In genomic region chr11:47989779-47990178, GRCh38 we compare ENCODE assay signal across 1 cellular context.
TF ChIP-seq lines count a peak whose summit lies in the region.

No MANE protein-coding gene starts in this region.

TF ChIP-seq in K562, 482 proteins besides CTCF, POLR2A, EP300 and RAD21 (continued from another document and continues in another):
- TF ChIP-seq TCF7L2 (IDR thresholded peaks at IDR 0.05; ENCODE audit: low read depth, low read length) = no peak
- no peak for TF ChIP-seq ZNF584 (CRISPR knock-in tag; IDR thresholded peaks at IDR 0.05; ENCODE audit: low read depth)
- TF ChIP-seq PATZ1 (CRISPR knock-in tag; IDR thresholded peaks at IDR 0.05; ENCODE audit: borderline replicate concordance) = no peak
- no peak for TF ChIP-seq EGR1 (conservative IDR thresholded peaks at IDR 0.05)
- no peak for TF ChIP-seq UBTF (IDR thresholded peaks at IDR 0.05; ENCODE audit: borderline replicate concordance in 1 of 2, low read depth in 2 of 2, low read length in 2 of 2)
- TF ChIP-seq ZNF778 (CRISPR knock-in tag; IDR thresholded peaks at IDR 0.05) = no peak
- no peak for TF ChIP-seq CHAMP1 (IDR thresholded peaks at IDR 0.05)
- TF ChIP-seq SMARCA5 (IDR thresholded peaks at IDR 0.05) = peak; percentile 89
- TF ChIP-seq E2F5 (CRISPR knock-in tag; IDR thresholded peaks at IDR 0.05) = no peak
- TF ChIP-seq SMARCA4 (IDR thresholded peaks at IDR 0.05) = 0 out of 2 replicates have a peak, but pooled peaks have one; percentile 11
- no peak for TF ChIP-seq CBX3 (IDR thresholded peaks at IDR 0.05; ENCODE audit: borderline replicate concordance in 1 of 2, low read length in 2 of 2)
- no peak for TF ChIP-seq NR3C1 (CRISPR knock-in tag; IDR thresholded peaks at IDR 0.05)
- TF ChIP-seq TOE1 (IDR thresholded peaks at IDR 0.05; ENCODE audit: borderline replicate concordance) = no peak
- TF ChIP-seq TOE1 (CRISPR knock-in tag; IDR thresholded peaks at IDR 0.05; ENCODE audit: borderline replicate concordance, low read depth) = no peak
- no peak for TF ChIP-seq ZNF696 (CRISPR knock-in tag; conservative IDR thresholded peaks at IDR 0.05)
- TF ChIP-seq TRIM24 (IDR thresholded peaks at IDR 0.05) = 0 out of 4 replicates have a peak, but pooled peaks of 1 of the 2 experiments have one; percentile 9
- TF ChIP-seq ZNF444 (CRISPR knock-in tag; IDR thresholded peaks at IDR 0.05) = no peak
- TF ChIP-seq KAT8 (IDR thresholded peaks at IDR 0.05; ENCODE audit: low read depth) = no peak
- TF ChIP-seq CGGBP1 (CRISPR knock-in tag; IDR thresholded peaks at IDR 0.05) = no peak
- peak in 1 of 2 experiments; percentile 83; a peak in 1 of 4 replicates for TF ChIP-seq RCOR1 (IDR thresholded peaks at IDR 0.05; ENCODE audit: borderline replicate concordance in 1 of 2, low read depth in 2 of 2, low read length in 2 of 2)
- no peak for TF ChIP-seq ZC3H8 (IDR thresholded peaks at IDR 0.05)
- TF ChIP-seq ZBTB11 (CRISPR knock-in tag; IDR thresholded peaks at IDR 0.05) = no peak
- TF ChIP-seq MYNN (IDR thresholded peaks at IDR 0.05) = no peak
- no peak for TF ChIP-seq MYNN (CRISPR knock-in tag; IDR thresholded peaks at IDR 0.05)
- TF ChIP-seq NFRKB (IDR thresholded peaks at IDR 0.05; ENCODE audit: low read depth) = no peak
- no peak for TF ChIP-seq KAT7 (CRISPR knock-in tag; IDR thresholded peaks at IDR 0.05; ENCODE audit: borderline replicate concordance)
- TF ChIP-seq ZBTB2 (IDR thresholded peaks at IDR 0.05) = no peak
- no peak for TF ChIP-seq CTCFL (IDR thresholded peaks at IDR 0.05; ENCODE audit: borderline replicate concordance, insufficient read depth, low read depth, low read length, poor library complexity, severe bottlenecking)
- no peak for TF ChIP-seq CREM (IDR thresholded peaks at IDR 0.05; ENCODE audit: low read depth)
- no peak for TF ChIP-seq E2F8 (IDR thresholded peaks at IDR 0.05; ENCODE audit: low read depth, partially characterized antibody)
- TF ChIP-seq ZNF507 (tag; conservative IDR thresholded peaks at IDR 0.05) = no peak
- TF ChIP-seq SMARCC2 (IDR thresholded peaks at IDR 0.05; ENCODE audit: low read depth) = no peak
- TF ChIP-seq FOXM1 (IDR thresholded peaks at IDR 0.05; ENCODE audit: low read depth) = 0 out of 2 replicates have a peak, but pooled peaks have one; percentile 23
- no peak for TF ChIP-seq FOXM1 (CRISPR knock-in tag; IDR thresholded peaks at IDR 0.05; ENCODE audit: low read depth)
- TF ChIP-seq ZNF592 (IDR thresholded peaks at IDR 0.05) = no peak
- TF ChIP-seq RBM25 (IDR thresholded peaks at IDR 0.05; ENCODE audit: low read depth, low read length, severe bottlenecking) = peak; percentile 99
